ENCODE assay signal across 8 cellular contexts in the genomic region with DNA sequence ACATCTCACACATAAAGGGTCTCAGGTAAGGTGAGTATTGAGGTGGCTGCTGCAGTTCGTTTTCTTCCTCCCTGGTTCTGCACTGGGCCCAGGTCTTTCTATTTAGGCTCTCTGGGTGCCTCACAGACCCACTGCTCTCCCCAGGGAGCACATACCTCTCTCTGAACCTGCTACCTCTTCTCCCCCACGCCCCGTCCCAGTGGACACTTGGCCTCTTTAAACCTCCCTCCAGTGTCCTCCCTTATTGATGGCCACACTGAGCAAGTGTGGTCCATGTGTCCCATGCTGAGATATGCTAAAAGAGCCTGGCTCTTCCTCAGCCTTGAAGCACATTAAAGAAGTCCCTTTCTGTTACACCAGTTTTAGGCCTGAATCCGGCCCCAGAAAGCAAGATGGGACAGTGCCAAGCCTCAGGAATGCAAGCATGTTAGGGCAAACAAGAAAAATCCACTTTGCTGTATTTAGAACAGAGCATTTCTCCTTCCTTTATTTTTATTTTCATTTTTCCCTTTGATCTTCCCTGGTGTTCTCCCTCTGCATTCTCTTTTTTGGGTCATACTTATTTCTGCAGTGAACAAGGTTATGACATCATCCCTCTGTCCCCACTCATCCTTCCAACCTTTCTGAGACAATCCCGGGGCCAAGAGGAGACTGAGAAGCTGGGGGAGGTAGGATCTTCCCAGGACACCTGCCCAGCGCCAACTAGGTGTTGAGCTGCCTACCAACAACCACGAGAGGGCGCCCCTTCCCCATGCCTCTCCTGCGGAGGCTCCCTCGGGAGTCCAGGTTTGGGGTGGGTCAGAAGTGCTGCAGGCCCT. TPM values are rescaled to one million over a fixed set of nuclear protein-coding genes. Genes with fewer than 3 reads are reported as not detected.
DNase-seq lines count a peak whose midpoint lies in the region; ATAC-seq and TF ChIP-seq lines count a peak whose summit lies in the region.

No MANE protein-coding gene starts in this region.

- H3K4me3 ChIP-seq in BLaER1 (peak overlapping the region; percentile 38), uterus (no peak overlapping the region)

- TF ChIP-seq POLR2A in uterus (IDR thresholded peaks at IDR 0.05): no peak

- H3K27me3 Mint-ChIP-seq in activated naive CD4-positive, alpha-beta T cell treated with anti-CD3 and anti-CD28 coated beads, Interleukin-2, amount 10 ng/mL, durations not matched to agents 7 days and 5 days: no peaks in the 10 kb centered on the region

- peak overlapping the region; percentile 98 for H3K27ac Mint-ChIP-seq in activated naive CD4-positive, alpha-beta T cell treated with anti-CD3 and anti-CD28 coated beads, Interleukin-2, amount 10 ng/mL, durations not matched to agents 7 days and 5 days

- H3K9me3 ChIP-seq in BLaER1 (no peaks in the 10 kb centered on the region), uterus (no peaks in the 10 kb centered on the region)

- peak overlapping the region; percentile 90 for H3K4me2 ChIP-seq in BLaER1

- H3K27me3 ChIP-seq in BLaER1 (no peaks in the 10 kb centered on the region), uterus (no peaks in the 10 kb centered on the region)

- H3K4me3 Mint-ChIP-seq in activated naive CD4-positive, alpha-beta T cell treated with anti-CD3 and anti-CD28 coated beads, Interleukin-2, amount 10 ng/mL, durations not matched to agents 7 days and 5 days: peak overlapping the region; percentile 71

- H3K27ac ChIP-seq in BLaER1 (peak overlapping the region; percentile 91), uterus (no peak overlapping the region)

- H3K36me3 ChIP-seq in BLaER1 (no peaks in the 10 kb centered on the region), uterus (no peaks in the 10 kb centered on the region)

- DNase-seq in Kasumi-1 (lab: John Stamatoyannopoulos, UW) (peak; percentile 38 to 48), SK-N-DZ (ENCODE audit: low spot score) (peak; percentile 68), glomerular endothelial cell (ENCODE audit: extremely low read depth, low read depth, low spot score) (peak; percentile 16), pons (ENCODE audit: low spot score) (peak; percentile 60), uterus (peak; percentile 54 to 66)
- DNase-seq in activated naive CD4-positive, alpha-beta T cell treated with anti-CD3 and anti-CD28 coated beads, Interleukin-2, amount 10 ng/mL, durations not matched to agents 7 days and 5 days: peak; percentile 87

- ATAC-seq in GM19438 (IDR thresholded peaks at IDR 0.05; ENCODE audit: low read depth, unreplicated experiment): peak; percentile 5

- peak; percentile 67 to 78 (median 72) for TF ChIP-seq CTCF in uterus (IDR thresholded peaks at IDR 0.05)

- no peaks in the 10 kb centered on the region for H4K20me1 ChIP-seq in BLaER1

- intact Hi-C loops in uterus (cut with DNase I; ENCODE audit: low total_unique reads): no loop called here

- CTCF ChIA-PET in activated naive CD4-positive, alpha-beta T cell treated with anti-CD3 and anti-CD28 coated beads, Interleukin-2, amount 10 ng/mL, durations not matched to agents 7 days and 5 days (lab: Charles Lee): interaction anchor here (0.8 to 10.7 kb wide), 18 partner anchors 9 to 525 kb away, joined by 3 to 250 read pairs (median 4); a partner anchor contains a TSS

- H3K9me3 Mint-ChIP-seq in activated naive CD4-positive, alpha-beta T cell treated with anti-CD3 and anti-CD28 coated beads, Interleukin-2, amount 10 ng/mL, durations not matched to agents 7 days and 5 days: peaks cover 5% of the 10 kb centered on the region

- peak overlapping the region; percentile 68 for H3K9ac ChIP-seq in BLaER1

- H3K4me1 ChIP-seq in BLaER1 (peaks cover 61% of the 10 kb centered on the region), uterus (no peaks in the 10 kb centered on the region)

- H3K36me3 Mint-ChIP-seq in activated naive CD4-positive, alpha-beta T cell treated with anti-CD3 and anti-CD28 coated beads, Interleukin-2, amount 10 ng/mL, durations not matched to agents 7 days and 5 days: peaks cover 12% of the 10 kb centered on the region

- peaks cover 96% of the 10 kb centered on the region for H3K4me1 Mint-ChIP-seq in activated naive CD4-positive, alpha-beta T cell treated with anti-CD3 and anti-CD28 coated beads, Interleukin-2, amount 10 ng/mL, durations not matched to agents 7 days and 5 days

RNA-seq across cellular contexts. Expression of a gene that starts 5.0 kb away (rescaled TPM):
- not detected in 2 replicates for polyA plus RNA-seq in SK-N-DZ (2014; cell fraction: cytosol; rRNA removed)
- not detected in 2 replicates for polyA plus RNA-seq in SK-N-DZ (2014; cell fraction: nucleus; rRNA removed)
- total RNA-seq in glomerular endothelial cell: not detected in 2 replicates
- under 1 TPM in 2 of 4 donors, not detected in 2; 0.69 to 0.77 TPM for total RNA-seq in uterus

RNA-seq across cellular contexts. Expression of a gene that starts 22.1 kb away (rescaled TPM):
- polyA plus RNA-seq in SK-N-DZ (2014; cell fraction: cytosol; rRNA removed): not detected in 2 replicates
- 0.11 TPM in 1 of 2 replicates, not detected in the other for polyA plus RNA-seq in SK-N-DZ (2014; cell fraction: nucleus; rRNA removed)
- total RNA-seq in glomerular endothelial cell (3.2 and 3.4 TPM in 2 replicates), uterus (10 to 100 TPM in 1 of 4 donors, 1 to 10 TPM in 3; 2.3 to 25.9 (median 8.0) TPM)

Comparison
In these comparisons a context has a peak if more than half of its experiments do, and no peak if none do; other contexts are left out.
1. DNase-seq: peak in every context shown above with its lines; median percentile 87 in activated naive CD4-positive, alpha-beta T cell treated with anti-CD3 and anti-CD28 coated beads, Interleukin-2, amount 10 ng/mL, durations not matched to agents 7 days and 5 days; 68 in SK-N-DZ; 60 in pons; 60 in uterus; 43 in Kasumi-1; 16 in glomerular endothelial cell.